In the genomic region with DNA sequence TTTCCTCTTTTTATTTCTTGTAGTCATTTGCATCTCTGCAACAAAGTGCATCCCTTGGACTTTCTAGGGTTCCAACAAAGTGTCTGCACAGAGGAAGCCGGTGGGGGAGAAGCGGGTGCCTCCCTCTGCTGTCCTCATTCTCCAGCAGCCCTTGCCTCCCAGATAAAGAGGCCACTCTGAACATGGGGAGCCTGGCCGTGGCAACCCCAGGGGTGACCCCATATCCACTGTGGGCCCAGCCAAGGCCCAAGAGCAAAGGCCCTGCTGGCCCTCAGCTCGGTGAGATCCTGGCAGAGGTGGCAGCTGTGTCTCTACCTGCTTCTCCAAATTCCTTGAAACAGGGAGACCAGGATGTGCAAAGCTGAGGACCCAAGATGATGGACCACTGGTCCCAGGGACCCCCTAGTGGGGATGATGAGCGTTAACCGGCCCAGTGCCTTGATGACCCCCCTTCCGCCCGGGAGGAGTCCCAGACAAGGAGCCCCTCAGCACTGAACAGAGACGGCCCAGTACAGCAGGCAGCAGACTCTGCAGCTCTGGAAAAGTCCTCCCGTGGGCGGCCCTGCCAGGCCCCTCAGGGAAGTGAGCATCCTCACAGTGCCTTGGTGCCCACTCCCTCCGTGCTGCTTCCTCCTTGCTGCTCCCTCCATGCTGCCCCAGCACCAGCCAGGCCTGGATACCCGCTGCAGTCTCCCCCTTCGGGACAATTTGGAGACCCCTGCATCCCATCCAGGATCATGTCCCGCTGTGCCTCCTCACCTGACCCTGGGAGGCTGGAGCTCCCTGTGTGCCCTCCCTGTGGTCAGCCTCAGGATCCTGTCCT, we compare ENCODE assay signal across 1 cellular context.
TF ChIP-seq lines count a peak whose summit lies in the region.

No MANE protein-coding gene starts in this region.

TF ChIP-seq in K562, 482 proteins besides CTCF, POLR2A, EP300 and RAD21:
- TF ChIP-seq, protein P1, sequence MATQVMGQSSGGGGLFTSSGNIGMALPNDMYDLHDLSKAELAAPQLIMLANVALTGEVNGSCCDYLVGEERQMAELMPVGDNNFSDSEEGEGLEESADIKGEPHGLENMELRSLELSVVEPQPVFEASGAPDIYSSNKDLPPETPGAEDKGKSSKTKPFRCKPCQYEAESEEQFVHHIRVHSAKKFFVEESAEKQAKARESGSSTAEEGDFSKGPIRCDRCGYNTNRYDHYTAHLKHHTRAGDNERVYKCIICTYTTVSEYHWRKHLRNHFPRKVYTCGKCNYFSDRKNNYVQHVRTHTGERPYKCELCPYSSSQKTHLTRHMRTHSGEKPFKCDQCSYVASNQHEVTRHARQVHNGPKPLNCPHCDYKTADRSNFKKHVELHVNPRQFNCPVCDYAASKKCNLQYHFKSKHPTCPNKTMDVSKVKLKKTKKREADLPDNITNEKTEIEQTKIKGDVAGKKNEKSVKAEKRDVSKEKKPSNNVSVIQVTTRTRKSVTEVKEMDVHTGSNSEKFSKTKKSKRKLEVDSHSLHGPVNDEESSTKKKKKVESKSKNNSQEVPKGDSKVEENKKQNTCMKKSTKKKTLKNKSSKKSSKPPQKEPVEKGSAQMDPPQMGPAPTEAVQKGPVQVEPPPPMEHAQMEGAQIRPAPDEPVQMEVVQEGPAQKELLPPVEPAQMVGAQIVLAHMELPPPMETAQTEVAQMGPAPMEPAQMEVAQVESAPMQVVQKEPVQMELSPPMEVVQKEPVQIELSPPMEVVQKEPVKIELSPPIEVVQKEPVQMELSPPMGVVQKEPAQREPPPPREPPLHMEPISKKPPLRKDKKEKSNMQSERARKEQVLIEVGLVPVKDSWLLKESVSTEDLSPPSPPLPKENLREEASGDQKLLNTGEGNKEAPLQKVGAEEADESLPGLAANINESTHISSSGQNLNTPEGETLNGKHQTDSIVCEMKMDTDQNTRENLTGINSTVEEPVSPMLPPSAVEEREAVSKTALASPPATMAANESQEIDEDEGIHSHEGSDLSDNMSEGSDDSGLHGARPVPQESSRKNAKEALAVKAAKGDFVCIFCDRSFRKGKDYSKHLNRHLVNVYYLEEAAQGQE (CRISPR knock-in tag; IDR thresholded peaks at IDR 0.05; ENCODE audit: low read depth) = no peak
- no peak for TF ChIP-seq XRCC3 (IDR thresholded peaks at IDR 0.05)
- TF ChIP-seq ZNF57 (CRISPR knock-in tag; IDR thresholded peaks at IDR 0.05) = no peak
- no peak for TF ChIP-seq ZNF184 (CRISPR knock-in tag; IDR thresholded peaks at IDR 0.05)
- TF ChIP-seq, protein P2, sequence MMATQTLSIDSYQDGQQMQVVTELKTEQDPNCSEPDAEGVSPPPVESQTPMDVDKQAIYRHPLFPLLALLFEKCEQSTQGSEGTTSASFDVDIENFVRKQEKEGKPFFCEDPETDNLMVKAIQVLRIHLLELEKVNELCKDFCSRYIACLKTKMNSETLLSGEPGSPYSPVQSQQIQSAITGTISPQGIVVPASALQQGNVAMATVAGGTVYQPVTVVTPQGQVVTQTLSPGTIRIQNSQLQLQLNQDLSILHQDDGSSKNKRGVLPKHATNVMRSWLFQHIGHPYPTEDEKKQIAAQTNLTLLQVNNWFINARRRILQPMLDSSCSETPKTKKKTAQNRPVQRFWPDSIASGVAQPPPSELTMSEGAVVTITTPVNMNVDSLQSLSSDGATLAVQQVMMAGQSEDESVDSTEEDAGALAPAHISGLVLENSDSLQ (IDR thresholded peaks at IDR 0.05) = no peak
- TF ChIP-seq HNRNPK (IDR thresholded peaks at IDR 0.05; ENCODE audit: low read depth, low read length, poor library complexity, severe bottlenecking) = no peak
- TF ChIP-seq BDP1 (IDR thresholded peaks at IDR 0.05; ENCODE audit: insufficient read depth, insufficient read length) = no peak
- no peak for TF ChIP-seq SMAD3 (CRISPR knock-in tag; conservative IDR thresholded peaks at IDR 0.05)
